ENCODE assay signal across 8 cellular contexts in genomic region chr19:41261474-41262190, GRCh38. TPM values are rescaled to one million over a fixed set of nuclear protein-coding genes. Genes with fewer than 3 reads are reported as not detected.
DNase-seq lines count a peak whose midpoint lies in the region; ATAC-seq and TF ChIP-seq lines count a peak whose summit lies in the region.

No MANE protein-coding gene starts in this region.

- DNase-seq in activated T-cell treated with anti-CD3 and anti-CD28 coated beads for 4 hours (peak; percentile 4), astrocyte of the spinal cord (ENCODE audit: low read depth, low spot score) (no peak), right lobe of liver (no peak), tibial artery (peak in 1 of 2 donors; percentile 70), GM19238 (ENCODE audit: insufficient read length, low spot score) (no peak)
- DNase-seq in activated T-cell treated with anti-CD3 and anti-CD28 coated beads, Interleukin-2, amount 50 U/mL, for 48 hours = no peak

- peaks cover 0 to 9% (median 3%) of the 10 kb centered on the region in 4 donors for H3K4me1 ChIP-seq in right lobe of liver
- peaks cover 0 to 21% (median 18%) of the 10 kb centered on the region in 4 donors for H3K4me1 ChIP-seq in tibial artery

- TF ChIP-seq POLR2A in right lobe of liver (IDR thresholded peaks at IDR 0.05) = no peak

- intact Hi-C loops in right lobe of liver (cut with DNase I) = no loop called here
- intact Hi-C loops in tibial artery (cut with DNase I; ENCODE audit: low total_unique reads) = loop anchor here (5.0 kb wide), 2 partner anchors 34 to 46 kb away; no protein-coding TSS in a partner anchor

- H3K9me3 ChIP-seq in right lobe of liver (no peaks in the 10 kb centered on the region), tibial artery (no peaks in the 10 kb centered on the region)

- H3K4me3 ChIP-seq in astrocyte of the spinal cord (ENCODE audit: low read depth, low read length) = peak overlapping the region; percentile 71
- H3K4me3 ChIP-seq in right lobe of liver = peak overlapping the region; percentile 36 to 62 (median 61)
- H3K4me3 ChIP-seq in tibial artery = peak overlapping the region; percentile 71 to 89

- H3K27ac ChIP-seq in right lobe of liver (peak overlapping the region; percentile 95 to 98 (median 97)), tibial artery (peak overlapping the region; percentile 92 to 98)

- in situ Hi-C loops in astrocyte of the spinal cord (cut with HindIII; ENCODE audit: low sequenced_read_pairs) = no loop called here

- TF ChIP-seq CTCF in astrocyte of the spinal cord (IDR thresholded peaks at IDR 0.05; ENCODE audit: low read depth, low read length) (no peak), right lobe of liver (IDR thresholded peaks at IDR 0.05) (no peak), tibial artery (IDR thresholded peaks at IDR 0.05) (no peak)

- WGBS in right lobe of liver (ENCODE audit: insufficient coverage, low coverage, low lambda C conversion rate, missing lambda C conversion rate) = 33% methylated on average over 6 of the region's 10 CpGs

- no peaks in the 10 kb centered on the region for H3K36me3 ChIP-seq in right lobe of liver
- H3K36me3 ChIP-seq in tibial artery = peaks cover 28 to 46% (median 33%) of the 10 kb centered on the region in 3 donors

- ATAC-seq in right lobe of liver (no peak), GM18909 (IDR thresholded peaks at IDR 0.05; ENCODE audit: poor library complexity, unreplicated experiment) (no peak), HG02588 (IDR thresholded peaks at IDR 0.05; ENCODE audit: unreplicated experiment) (no peak)

- no peaks in the 10 kb centered on the region for H3K27me3 ChIP-seq in right lobe of liver
- no peaks in the 10 kb centered on the region for H3K27me3 ChIP-seq in tibial artery

RNA-seq across cellular contexts. Expression of gene HNRNPUL1, which starts 2.5 kb away (rescaled TPM):
- 10 to 100 TPM; 53.5 to 70.0 (median 61.8) TPM for total RNA-seq in right lobe of liver

RNA-seq across cellular contexts. Expression of gene AXL, which starts 42.6 kb away (rescaled TPM):
- 10 to 100 TPM in 3 of 6 experiments, 1 to 10 TPM in 3; 5.7 to 20.3 (median 10.2) TPM for total RNA-seq in right lobe of liver

RNA-seq across cellular contexts. Expression of gene CCDC97, which starts 48.3 kb away (rescaled TPM):
- 1 to 10 TPM; 4.6 to 7.2 (median 6.9) TPM for total RNA-seq in right lobe of liver
